3 cellular contexts compared by ENCODE assay signal in genomic region chr7:97034213-97034852, GRCh38. TPM values are rescaled to one million over a fixed set of nuclear protein-coding genes. Genes with fewer than 3 reads are reported as not detected.
"Had no signal": no experiment of that assay in that cellular context is flagged by ENCODE, and none has a peak within 500 bp of the region (broad histone marks: within the 10 kb centered on the region; RNA-seq: fewer than 3 reads in every experiment).

No MANE protein-coding gene starts in this region.

RNA-seq across cellular contexts. Expression of gene DLX5, which starts 9.7 kb away (rescaled TPM):
- total RNA-seq: LHCN-M2, MCF 10A, NCI-H460 had no signal

RNA-seq across cellular contexts. Expression of gene DLX6, which starts 29.0 kb away (rescaled TPM):
- total RNA-seq: MCF 10A had no signal
